8 cellular contexts compared by ENCODE assay signal in genomic region chr7:104552102-104552501, GRCh38.
DNase-seq lines count a peak whose midpoint lies in the region; ATAC-seq and TF ChIP-seq lines count a peak whose summit lies in the region.

No MANE protein-coding gene starts in this region.

- no peak overlapping the region for H3K4me3 ChIP-seq in adipocyte (ENCODE audit: low read length)
- no peak overlapping the region for H3K4me3 ChIP-seq in smooth muscle cell

- H3K4me2 ChIP-seq in smooth muscle cell: no peak overlapping the region

- CTCF ChIA-PET in Calu3 (lab: Charles Lee): no interaction called here

- DNase-seq in Calu3 (peak; percentile 34), HPDE6-E6E7 (ENCODE audit: extremely low spot score) (peak; percentile 4), adipocyte (ENCODE audit: low read depth) (peak; percentile 10), left kidney (ENCODE audit: low read depth, low spot score) (peak; percentile 93), smooth muscle cell (lab: John Stamatoyannopoulos, UW; ENCODE audit: unreplicated experiment) (no peak)

- H3K9ac ChIP-seq in adipocyte (ENCODE audit: low read length) (no peak overlapping the region), smooth muscle cell (ENCODE audit: low read depth) (no peak overlapping the region)

- H3K27ac Mint-ChIP-seq in Calu3 (ENCODE audit: unreplicated experiment): no peak overlapping the region

- ATAC-seq in GM19455 (IDR thresholded peaks at IDR 0.05; ENCODE audit: unreplicated experiment): no peak
- no peak for ATAC-seq in HG02973 (IDR thresholded peaks at IDR 0.05; ENCODE audit: unreplicated experiment)
- no peak for ATAC-seq in GM18867 (IDR thresholded peaks at IDR 0.05; ENCODE audit: unreplicated experiment)

- peaks cover 47% of the 10 kb centered on the region for H3K4me1 ChIP-seq in adipocyte (ENCODE audit: control insufficient read depth, insufficient read depth, low read length)
- H3K4me1 ChIP-seq in smooth muscle cell (ENCODE audit: low read depth): no peaks in the 10 kb centered on the region

- H3K36me3 ChIP-seq in adipocyte (ENCODE audit: control insufficient read depth, insufficient read depth, low read length, severe bottlenecking) (no peaks in the 10 kb centered on the region), smooth muscle cell (ENCODE audit: low read depth) (no peaks in the 10 kb centered on the region)

- no peaks in the 10 kb centered on the region for H3K36me3 Mint-ChIP-seq in Calu3 (ENCODE audit: insufficient read depth, unreplicated experiment)

- H3K27me3 ChIP-seq in adipocyte (replicated peaks; ENCODE audit: control insufficient read depth, insufficient read depth, low read length): no peaks in the 10 kb centered on the region
- H3K27me3 ChIP-seq in smooth muscle cell (ENCODE audit: low read depth): no peaks in the 10 kb centered on the region

- peaks cover 4% of the 10 kb centered on the region for H3K9me3 ChIP-seq in adipocyte (ENCODE audit: control insufficient read depth, low read length)
- no peaks in the 10 kb centered on the region for H3K9me3 ChIP-seq in smooth muscle cell (replicated peaks; ENCODE audit: low read depth)

- TF ChIP-seq CTCF in Calu3 (IDR thresholded peaks at IDR 0.05; ENCODE audit: unreplicated experiment): no peak
- TF ChIP-seq CTCF in smooth muscle cell (IDR thresholded peaks at IDR 0.05; ENCODE audit: borderline replicate concordance, insufficient read depth, poor library complexity, severe bottlenecking): no peak

- intact Hi-C loops in Calu3 (cut with micrococcal nuclease; ENCODE audit: unreplicated experiment): no loop called here

- H3K79me2 ChIP-seq in smooth muscle cell (ENCODE audit: low read depth): no peaks in the 10 kb centered on the region

- BruUV-seq in Calu3 (replicated peaks; lab: Mats Ljungman, UMichigan): no TSS peak

- H3K27ac ChIP-seq in smooth muscle cell (ENCODE audit: low read depth): no peak overlapping the region

- H3K4me3 Mint-ChIP-seq in Calu3 (ENCODE audit: low read depth, unreplicated experiment): no peak overlapping the region

- no peaks in the 10 kb centered on the region for H4K20me1 ChIP-seq in smooth muscle cell (ENCODE audit: low read depth)

- H3K4me1 Mint-ChIP-seq in Calu3 (ENCODE audit: low read depth, unreplicated experiment): no peaks in the 10 kb centered on the region

- peaks cover 1% of the 10 kb centered on the region for H3K9me3 Mint-ChIP-seq in Calu3 (ENCODE audit: low read depth, unreplicated experiment)

- H3F3A ChIP-seq in smooth muscle cell (ENCODE audit: low read depth): no peaks in the 10 kb centered on the region

- peaks cover 11% of the 10 kb centered on the region for H3K27me3 Mint-ChIP-seq in Calu3 (ENCODE audit: unreplicated experiment)

- 15% methylated on average over 4 of the region's 4 CpGs for WGBS in smooth muscle cell (ENCODE audit: low lambda C conversion rate)

- no peak overlapping the region for H2AFZ ChIP-seq in smooth muscle cell (ENCODE audit: low read depth)
